8 cellular contexts compared by ENCODE assay signal in genomic region chr19:58559275-58560006, GRCh38. TPM values are rescaled to one million over a fixed set of nuclear protein-coding genes. Genes with fewer than 3 reads are reported as not detected.
DNase-seq lines count a peak whose midpoint lies in the region; ATAC-seq and TF ChIP-seq lines count a peak whose summit lies in the region.

No MANE protein-coding gene starts in this region.

- H3F3A ChIP-seq in DOHH2 (ENCODE audit: control insufficient read depth, insufficient read depth), result peaks cover 38% of the 10 kb centered on the region

- H3K27ac ChIP-seq in DOHH2 (ENCODE audit: low read depth, low read length) (peak overlapping the region; percentile 91), VCaP (peak overlapping the region; percentile 100), right lobe of liver (peak overlapping the region; percentile 98 to 100 (median 99))

- H3K9me3 ChIP-seq in DOHH2 (ENCODE audit: control insufficient read depth, insufficient read depth, low read length) (no peaks in the 10 kb centered on the region), right lobe of liver (no peaks in the 10 kb centered on the region)

- H3K9me2 ChIP-seq in DOHH2 (replicated peaks; ENCODE audit: control insufficient read depth, low read length), result no peaks in the 10 kb centered on the region

- TF ChIP-seq CTCF in DOHH2 (IDR thresholded peaks at IDR 0.05; ENCODE audit: low read depth, low read length, poor library complexity, severe bottlenecking) (no peak), VCaP (conservative IDR thresholded peaks at IDR 0.05) (no peak), right lobe of liver (IDR thresholded peaks at IDR 0.05) (no peak)

- H3K27me3 ChIP-seq in DOHH2 (ENCODE audit: control insufficient read depth, low read length) (0 out of 2 replicates have a peak, but pooled peaks cover 2% of the 10 kb centered on the region), right lobe of liver (no peaks in the 10 kb centered on the region)

- intact Hi-C loops in right lobe of liver (cut with DNase I), result no loop called here

- H3K36me3 ChIP-seq in DOHH2 (ENCODE audit: control insufficient read depth, low read length) (peaks cover 36% of the 10 kb centered on the region), right lobe of liver (peaks cover 0 to 12% (median 2%) of the 10 kb centered on the region in 4 donors)

- ATAC-seq in HG02840 (IDR thresholded peaks at IDR 0.05; ENCODE audit: low FRiP score, unreplicated experiment) (peak; percentile 18), right lobe of liver (peak; percentile 53 to 70 (median 63))

- H3K4me3 ChIP-seq in DOHH2 (ENCODE audit: low read length) (peak overlapping the region; percentile 92), right lobe of liver (peak overlapping the region; percentile 72 to 95 (median 89))

- H3K79me2 ChIP-seq in DOHH2 (ENCODE audit: control insufficient read depth, low read length), result peaks cover 45% of the 10 kb centered on the region

- no peaks in the 10 kb centered on the region for H4K20me1 ChIP-seq in DOHH2 (ENCODE audit: control insufficient read depth, insufficient read depth, low read depth, low read length)

- DNase-seq in dermis microvascular lymphatic vessel endothelial cell (ENCODE audit: low read depth in 2 of 2) (peak; percentile 84 to 90), right lobe of liver (peak; percentile 93 to 95 (median 94)), cortex of kidney (lab: John Stamatoyannopoulos, UW) (no peak), NCI-H1417 treated with DMSO at 0.1 percent for 48 hours (lab: John Stamatoyannopoulos, UW) (no peak)
- DNase-seq in stimulated activated CD8-positive, alpha-beta memory T cell treated with anti-CD3 and anti-CD28 coated beads, Interleukin-12 subunit alpha, Interleukin-12 subunit beta, amount 100 ng/mL, for 1 hour (ENCODE audit: low read depth), result peak; percentile 51

- TF ChIP-seq POLR2A in right lobe of liver (IDR thresholded peaks at IDR 0.05), result peak; percentile 86

- WGBS in right lobe of liver (ENCODE audit: insufficient coverage, low coverage, low lambda C conversion rate, missing lambda C conversion rate), result under 1% methylated on average over 16 of the region's 33 CpGs

- peaks cover 74% of the 10 kb centered on the region for H3K4me1 ChIP-seq in DOHH2 (ENCODE audit: control insufficient read depth, low read length)
- peaks cover 0 to 41% (median 9%) of the 10 kb centered on the region in 4 donors for H3K4me1 ChIP-seq in right lobe of liver

- H3K4me2 ChIP-seq in DOHH2 (ENCODE audit: low read length), result peak overlapping the region; percentile 95

RNA-seq across cellular contexts. Expression of gene UBE2M, which starts 1.0 kb away (rescaled TPM):
- 60.4 and 80.1 TPM in 2 replicates for total RNA-seq in dermis microvascular lymphatic vessel endothelial cell
- total RNA-seq in right lobe of liver, result 10 to 100 TPM; 16.0 to 23.5 (median 20.7) TPM

RNA-seq across cellular contexts. Expression of gene CHMP2A, which starts 4.5 kb away (rescaled TPM):
- total RNA-seq in dermis microvascular lymphatic vessel endothelial cell (90.8 and 112 TPM in 2 replicates), right lobe of liver (10 to 100 TPM; 62.1 to 90.9 (median 70.7) TPM)

RNA-seq across cellular contexts. Expression of gene MZF1, which starts 13.7 kb away (rescaled TPM):
- total RNA-seq in dermis microvascular lymphatic vessel endothelial cell, result 5.1 and 11.1 TPM in 2 replicates
- total RNA-seq in right lobe of liver, result 10 to 100 TPM in 5 of 6 experiments, 1 to 10 TPM in 1; 8.2 to 19.9 (median 14.1) TPM

RNA-seq across cellular contexts. Expression of gene TRIM28, which starts 15.6 kb away (rescaled TPM):
- total RNA-seq in dermis microvascular lymphatic vessel endothelial cell (339 and 348 TPM in 2 replicates), right lobe of liver (100 to 1,000 TPM in 3 of 6 experiments, 10 to 100 TPM in 3; 75.4 to 106 (median 94.7) TPM)

RNA-seq across cellular contexts. Expression of gene ZBTB45, which starts 39.8 kb away (rescaled TPM):
- 3.5 and 5.7 TPM in 2 replicates for total RNA-seq in dermis microvascular lymphatic vessel endothelial cell
- total RNA-seq in right lobe of liver, result 1 to 10 TPM; 3.5 to 4.8 (median 4.3) TPM

Comparison
In these comparisons a context has a peak if more than half of its experiments do, and no peak if none do; other contexts are left out.
1. DNase-seq: peak in dermis microvascular lymphatic vessel endothelial cell (2 of 2), right lobe of liver (3 of 3) and stimulated activated CD8-positive, alpha-beta memory T cell treated with anti-CD3 and anti-CD28 coated beads, Interleukin-12 subunit alpha, Interleukin-12 subunit beta, amount 100 ng/mL, for 1 hour (single experiment); none in cortex of kidney (single experiment) and NCI-H1417 treated with DMSO at 0.1 percent for 48 hours (single experiment).
2. Peak in every context shown above with its lines, with median percentiles within 50 percentile points of each other: H3K27ac ChIP-seq.